8 cellular contexts compared by ENCODE assay signal in genomic region chr1:162633327-162633762, GRCh38. TPM values are rescaled to one million over a fixed set of nuclear protein-coding genes. Genes with fewer than 3 reads are reported as not detected.
DNase-seq lines count a peak whose midpoint lies in the region; ATAC-seq and TF ChIP-seq lines count a peak whose summit lies in the region.

No MANE protein-coding gene starts in this region.

- 28% methylated on average over 7 of the region's 7 CpGs for WGBS in esophagus muscularis mucosa

- ATAC-seq in GM18867 (IDR thresholded peaks at IDR 0.05; ENCODE audit: unreplicated experiment): peak; percentile 80
- peak; percentile 45 for ATAC-seq in HG03175 (IDR thresholded peaks at IDR 0.05; ENCODE audit: unreplicated experiment)

- peak overlapping the region; percentile 89 to 90 (median 90) for H3K27ac ChIP-seq in esophagus muscularis mucosa (replicated peaks in 1 of 4)

- no peak for TF ChIP-seq EP300 in esophagus muscularis mucosa (IDR thresholded peaks at IDR 0.05)

- DNase-seq in esophagus muscularis mucosa (ENCODE audit: extremely low spot score) (no peak), skeletal muscle cell (ENCODE audit: low read depth) (no peak), RPMI8226 (no peak), NCI-H345 treated with DMSO at 0.1 percent for 48 hours (lab: John Stamatoyannopoulos, UW; ENCODE audit: unreplicated experiment) (no peak), NCI-H187 treated with DMSO at 0.1 percent for 48 hours (lab: John Stamatoyannopoulos, UW) (no peak), SW 1271 (lab: John Stamatoyannopoulos, UW) (no peak)

- peak overlapping the region; percentile 57 to 69 (median 58) for H3K4me3 ChIP-seq in esophagus muscularis mucosa
- H3K4me3 ChIP-seq in skeletal muscle cell (ENCODE audit: low read depth, low read length): peak overlapping the region; percentile 74

- no peak for TF ChIP-seq CTCF in esophagus muscularis mucosa (IDR thresholded peaks at IDR 0.05)

- H3K36me3 ChIP-seq in esophagus muscularis mucosa: no peaks in the 10 kb centered on the region

- peaks cover 23 to 82% (median 75%) of the 10 kb centered on the region in 4 donors for H3K4me1 ChIP-seq in esophagus muscularis mucosa

- H3K27me3 ChIP-seq in esophagus muscularis mucosa: no peaks in the 10 kb centered on the region

- no peaks in the 10 kb centered on the region for H3K9me3 ChIP-seq in esophagus muscularis mucosa

- intact Hi-C loops in esophagus muscularis mucosa (cut with DNase I): loop anchor here (5.0 kb wide), 1 partner anchor 44 kb away; no protein-coding TSS in a partner anchor

- no peak for TF ChIP-seq POLR2A in esophagus muscularis mucosa (IDR thresholded peaks at IDR 0.05; ENCODE audit: low read depth)

RNA-seq across cellular contexts. Expression of gene DDR2, which starts 1.1 kb away (rescaled TPM):
- 100 to 1,000 TPM; 143 to 194 (median 175) TPM for total RNA-seq in esophagus muscularis mucosa
